ENCODE assay signal across 13 cellular contexts in the genomic region with DNA sequence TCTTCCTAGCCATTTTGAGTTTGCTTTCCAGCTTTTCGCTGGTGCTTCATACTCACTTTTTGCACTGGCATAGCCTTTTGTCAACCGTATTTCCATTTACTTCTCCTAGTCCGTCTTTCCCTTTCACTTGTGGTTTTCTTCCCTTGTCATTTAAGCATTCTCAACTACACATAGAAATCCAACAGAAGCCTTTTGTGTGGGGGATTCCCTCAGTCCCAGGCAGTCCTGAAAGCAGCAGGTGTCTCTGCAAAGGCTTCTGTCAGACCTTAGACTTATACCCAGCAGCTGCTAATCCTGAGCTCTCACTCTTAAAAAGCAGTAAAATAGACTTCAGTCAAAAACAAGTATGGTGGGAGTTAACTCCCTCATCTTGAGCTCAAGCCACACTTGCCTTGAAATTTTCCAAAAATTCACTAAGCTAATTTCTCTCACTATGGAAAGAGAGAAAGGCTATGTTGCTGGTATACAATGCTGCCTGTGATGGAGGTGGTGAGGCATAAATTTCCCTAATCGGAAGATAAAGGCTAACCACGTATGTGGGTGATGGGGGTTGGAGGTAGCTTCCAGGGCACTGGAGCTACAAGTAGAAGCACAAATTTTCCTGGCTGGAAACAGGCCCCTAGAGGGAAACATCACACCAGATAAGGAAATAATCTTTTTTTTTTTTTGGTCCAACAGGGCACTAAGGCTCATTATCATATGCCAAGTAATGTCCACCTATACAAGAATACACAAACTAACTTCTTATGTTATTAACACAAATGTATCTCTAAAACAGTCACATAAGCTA. TPM values are rescaled to one million over a fixed set of nuclear protein-coding genes. Genes with fewer than 3 reads are reported as not detected.
DNase-seq lines count a peak whose midpoint lies in the region; ATAC-seq, FAIRE-seq and TF ChIP-seq lines count a peak whose summit lies in the region.
"Had no signal": no experiment of that assay in that cellular context is flagged by ENCODE, and none has a peak within 500 bp of the region (broad histone marks: within the 10 kb centered on the region; RNA-seq: fewer than 3 reads in every experiment).

No MANE protein-coding gene starts in this region.

- H3K4me1 ChIP-seq in HUES64 (ENCODE audit: insufficient read depth, low read length) (peaks cover 24% of the 10 kb centered on the region), mammary epithelial cell (ENCODE audit: insufficient read depth, low read length) (peaks cover 9% of the 10 kb centered on the region)

- CTCF ChIA-PET in mammary epithelial cell (lab: Charles Lee; ENCODE audit: low non-redundant PET) = interaction anchor here (0.5 to 0.6 kb wide), 4 partner anchors 17 to 156 kb away, joined by 3 to 11 read pairs (median 4); no protein-coding TSS in a partner anchor
- CTCF ChIA-PET in activated CD8-positive, alpha-beta T cell treated with anti-CD3 and anti-CD28 coated beads for 36 hours (lab: Charles Lee) = interaction anchor here (1.2 kb wide), 1 partner anchor 27 kb away, joined by 3 read pairs; no protein-coding TSS in a partner anchor

- H3K9me3 ChIP-seq in HUES64 (ENCODE audit: insufficient read depth, low read depth, low read length) (no peaks in the 10 kb centered on the region), mammary epithelial cell (replicated peaks; ENCODE audit: insufficient read depth, low read length) (no peaks in the 10 kb centered on the region)

- H3K27me3 ChIP-seq in HUES64 (ENCODE audit: insufficient read depth, low read length) = no peaks in the 10 kb centered on the region
- no peaks in the 10 kb centered on the region for H3K27me3 ChIP-seq in mammary epithelial cell (ENCODE audit: insufficient read depth, low read length)

- H3K4me3 Mint-ChIP-seq in activated CD8-positive, alpha-beta T cell treated with anti-CD3 and anti-CD28 coated beads for 36 hours = no peak overlapping the region
- H3K4me3 Mint-ChIP-seq: activated CD4-positive, alpha-beta memory T cell treated with anti-CD3 and anti-CD28 coated beads for 36 hours; dendritic cell treated with granulocyte-macrophage colony-stimulating factor and Interleukin-4, amounts not matched to agents 40 ng/mL and 50 ng/mL, for 4 days had no signal

- H3K36me3 ChIP-seq in HUES64 (ENCODE audit: insufficient read depth, low read length) (no peaks in the 10 kb centered on the region), mammary epithelial cell (ENCODE audit: insufficient read depth, low read length) (no peaks in the 10 kb centered on the region)

- H3K27ac ChIP-seq in HUES64 (ENCODE audit: low read depth, low read length) = peak overlapping the region; percentile 51
- no peak overlapping the region for H3K27ac ChIP-seq in mammary epithelial cell (ENCODE audit: insufficient read depth, low read depth, low read length)

- ATAC-seq in HG02610 (IDR thresholded peaks at IDR 0.05; ENCODE audit: unreplicated experiment) (peak; percentile 71), sciatic nerve (no peak)
- ATAC-seq in activated CD8-positive, alpha-beta T cell treated with anti-CD3 and anti-CD28 coated beads for 36 hours = no peak

- peaks cover 3% of the 10 kb centered on the region for H3K36me3 Mint-ChIP-seq in activated CD8-positive, alpha-beta T cell treated with anti-CD3 and anti-CD28 coated beads for 36 hours (ENCODE audit: low read depth)

- peaks cover 24% of the 10 kb centered on the region for H3K4me1 Mint-ChIP-seq in activated CD8-positive, alpha-beta T cell treated with anti-CD3 and anti-CD28 coated beads for 36 hours (ENCODE audit: low read depth)

- H3K4me3 ChIP-seq in HUES64 (ENCODE audit: low read length) (no peak overlapping the region), mammary epithelial cell (replicated peaks in 1 of 3; ENCODE audit: insufficient read depth in 1 of 3, low read depth in 2 of 3, low read length in 3 of 3) (no peak overlapping the region)

- WGBS in HUES64 = 69% methylated on average over 5 of the region's 5 CpGs
- WGBS in mammary epithelial cell (ENCODE audit: low coverage, missing lambda C conversion rate) = 84% methylated on average over 5 of the region's 5 CpGs

- no peak for TF ChIP-seq CTCF in mammary epithelial cell (conservative IDR thresholded peaks at IDR 0.05 in 1 of 2, IDR thresholded peaks at IDR 0.05 in 1 of 2; ENCODE audit: extremely low read depth in 1 of 2, insufficient read depth in 1 of 2, low read depth in 1 of 2, low read length in 2 of 2)
- TF ChIP-seq CTCF in activated CD8-positive, alpha-beta T cell treated with anti-CD3 and anti-CD28 coated beads for 36 hours (IDR thresholded peaks at IDR 0.05) = no peak

- FAIRE-seq in urothelium cell line (lab: Jason Lieb, UNC) = no peak

- H3K4me2 ChIP-seq in mammary epithelial cell (ENCODE audit: insufficient read depth, low read depth, low read length) = no peak overlapping the region

- POLR2A ChIA-PET in activated CD8-positive, alpha-beta T cell treated with anti-CD3 and anti-CD28 coated beads for 36 hours (lab: Charles Lee) = no interaction called here

- H3K9ac ChIP-seq in HUES64 (ENCODE audit: low read depth, low read length) (no peak overlapping the region), mammary epithelial cell (ENCODE audit: insufficient read depth, low read length) (no peak overlapping the region)

- no peaks in the 10 kb centered on the region for H4K20me1 ChIP-seq in mammary epithelial cell (ENCODE audit: insufficient read depth, low read length)

- peak; percentile 23 for DNase-seq in GM19238 (ENCODE audit: insufficient read length, low spot score)
- DNase-seq in retina = peak; percentile 22
- no peak for DNase-seq in mammary epithelial cell
- no peak for DNase-seq in activated CD8-positive, alpha-beta T cell treated with anti-CD3 and anti-CD28 coated beads for 36 hours
- DNase-seq in sciatic nerve (ENCODE audit: low spot score) = no peak
- DNase-seq in urothelium cell line (ENCODE audit: low spot score) = no peak
- DNase-seq: activated CD4-positive, alpha-beta memory T cell treated with anti-CD3 and anti-CD28 coated beads for 36 hours; NCI-H524 treated with DMSO at 0.1 percent for 48 hours; stimulated activated CD4-positive, alpha-beta T cell treated with anti-CD3 and anti-CD28 coated beads, Interleukin-4, amount 100 ng/mL, for 4 hours had no signal

- dilution Hi-C loops in mammary epithelial cell (cut with HindIII; ENCODE audit: low sequenced_read_pairs) = no loop called here

- H3K27me3 Mint-ChIP-seq in activated CD8-positive, alpha-beta T cell treated with anti-CD3 and anti-CD28 coated beads for 36 hours = peaks cover 2% of the 10 kb centered on the region
- H3K27me3 Mint-ChIP-seq: activated CD4-positive, alpha-beta memory T cell treated with anti-CD3 and anti-CD28 coated beads for 36 hours; dendritic cell treated with granulocyte-macrophage colony-stimulating factor and Interleukin-4, amounts not matched to agents 40 ng/mL and 50 ng/mL, for 4 days had no signal

- no peak overlapping the region for H3K27ac Mint-ChIP-seq in activated CD8-positive, alpha-beta T cell treated with anti-CD3 and anti-CD28 coated beads for 36 hours
- H3K27ac Mint-ChIP-seq: activated CD4-positive, alpha-beta memory T cell treated with anti-CD3 and anti-CD28 coated beads for 36 hours; dendritic cell treated with granulocyte-macrophage colony-stimulating factor and Interleukin-4, amounts not matched to agents 40 ng/mL and 50 ng/mL, for 4 days had no signal

- H3K79me2 ChIP-seq in mammary epithelial cell (ENCODE audit: insufficient read depth, low read length) = peaks cover 33% of the 10 kb centered on the region

- H3K9me3 Mint-ChIP-seq in activated CD8-positive, alpha-beta T cell treated with anti-CD3 and anti-CD28 coated beads for 36 hours = peaks cover 3% of the 10 kb centered on the region
- H3K9me3 Mint-ChIP-seq: dendritic cell treated with granulocyte-macrophage colony-stimulating factor and Interleukin-4, amounts not matched to agents 40 ng/mL and 50 ng/mL, for 4 days had no signal

- no TSS peak for BruUV-seq in mammary epithelial cell (replicated peaks; lab: Mats Ljungman, UMichigan)

- intact Hi-C loops in mammary epithelial cell (cut with micrococcal nuclease) (no loop called here), sciatic nerve (cut with DNase I) (no loop called here)
- intact Hi-C loops in activated CD8-positive, alpha-beta T cell treated with anti-CD3 and anti-CD28 coated beads for 36 hours (cut with micrococcal nuclease) = no loop called here

- in situ Hi-C loops in mammary epithelial cell (cut with MboI; ENCODE audit: low sequenced_read_pairs in 2 of 2) = no loop called here

- H2AFZ ChIP-seq in mammary epithelial cell (ENCODE audit: low read depth, low read length) = no peak overlapping the region

RNA-seq across cellular contexts. Expression of a gene that starts 34.8 kb away (rescaled TPM):
- polyA plus RNA-seq in HUES64 (2013, experiment 1 of 2) = not detected
- polyA plus RNA-seq in HUES64 (2013, experiment 2 of 2) = not detected
- total RNA-seq in mammary epithelial cell = not detected
- polyA plus RNA-seq in mammary epithelial cell = not detected
- polyA minus RNA-seq in mammary epithelial cell = not detected
- total RNA-seq in activated CD8-positive, alpha-beta T cell treated with anti-CD3 and anti-CD28 coated beads for 36 hours = not detected
- total RNA-seq in sciatic nerve = not detected
- total RNA-seq: activated CD4-positive, alpha-beta memory T cell treated with anti-CD3 and anti-CD28 coated beads for 36 hours; liver had no signal
- polyA plus RNA-seq: liver had no signal

RNA-seq across cellular contexts. Expression of a gene that starts 40.3 kb away (rescaled TPM):
- 9.2 TPM for polyA plus RNA-seq in HUES64 (2013, experiment 1 of 2)
- polyA plus RNA-seq in HUES64 (2013, experiment 2 of 2) = 10.8 TPM
- total RNA-seq in mammary epithelial cell (10 to 100 TPM; 18.8 to 19.3 TPM), sciatic nerve (14.9 TPM)
- polyA plus RNA-seq in mammary epithelial cell = 14.9 TPM
- polyA minus RNA-seq in mammary epithelial cell = 27.4 TPM
- under 1 TPM; 0.47 to 0.67 TPM for total RNA-seq in activated CD8-positive, alpha-beta T cell treated with anti-CD3 and anti-CD28 coated beads for 36 hours

Comparison
In these comparisons a context has a peak if more than half of its experiments do, and no peak if none do; other contexts are left out.
1. DNase-seq: peak in GM19238 (single experiment) and retina (single experiment); none in mammary epithelial cell (single experiment), activated CD8-positive, alpha-beta T cell treated with anti-CD3 and anti-CD28 coated beads for 36 hours (single experiment), sciatic nerve (single experiment) and urothelium cell line (single experiment).